Comparison of ENCODE assay signal across 1 cellular context in genomic region chr9:21434202-21435014, GRCh38.
TF ChIP-seq lines count a peak whose summit lies in the region.

No MANE protein-coding gene starts in this region.

TF ChIP-seq in HepG2, 621 proteins besides CTCF, POLR2A, EP300 and RAD21:
- no peak for TF ChIP-seq HOXA3 (CRISPR knock-in tag; IDR thresholded peaks at IDR 0.05)
- no peak for TF ChIP-seq PRDM15 (CRISPR knock-in tag; IDR thresholded peaks at IDR 0.05)
- no peak for TF ChIP-seq ZHX2 (IDR thresholded peaks at IDR 0.05; ENCODE audit: low read depth)
- no peak for TF ChIP-seq ZHX2 (CRISPR knock-in tag; IDR thresholded peaks at IDR 0.05; ENCODE audit: borderline replicate concordance)
